Comparison of ENCODE assay signal across 27 cellular contexts in genomic region chr3:104819333-104819732, GRCh38.
"Had no signal": no experiment of that assay in that cellular context is flagged by ENCODE, and none has a peak within 500 bp of the region (broad histone marks: within the 10 kb centered on the region; RNA-seq: fewer than 3 reads in every experiment).

No MANE protein-coding gene starts in this region.

- FAIRE-seq: RCC 7860 had no signal

- H3K27me3 ChIP-seq: MG63, SJCRH30 had no signal

- H3K4me3 ChIP-seq: MG63, PC-9, SJCRH30, SK-N-MC had no signal

- H3K27ac ChIP-seq: PC-9, RWPE1, SJCRH30, SK-N-MC had no signal

- H2AFZ ChIP-seq: PC-9 had no signal

- H3K4me1 ChIP-seq: SJCRH30 had no signal

- H3K4me2 ChIP-seq: PC-9 had no signal

- DNase-seq: Kasumi-1, MG63, NCI-H1048, NCI-H1092 treated with DMSO at 0.1 percent for 48 hours, NCI-H1105 treated with DMSO at 0.1 percent for 48 hours, NCI-H1694, NCI-H187, NCI-H1930, NCI-H2029 treated with DMSO at 0.1 percent for 48 hours, NCI-H2107, NCI-H2171, NCI-H2227 treated with DMSO at 0.1 percent for 48 hours, NCI-H345, NCI-H446, NCI-H510A treated with DMSO at 0.1 percent for 48 hours, NCI-H524 treated with DMSO at 0.1 percent for 48 hours, NCI-H526 treated with DMSO at 0.1 percent for 48 hours, PC-9, SHP77, SIG-M5, SJCRH30 had no signal

- H3K36me3 ChIP-seq: MG63 had no signal

- ATAC-seq: Panc1, Right ventricle myocardium inferior, SK-N-SH treated with all-trans-retinoic acid at 6 μM for 48 hours had no signal

- H3K9me3 ChIP-seq: SJCRH30 had no signal
